In genomic region chr19:49664171-49665070, GRCh38 we compare ENCODE assay signal across 1 cellular context.
TF ChIP-seq lines count a peak whose summit lies in the region.

No MANE protein-coding gene starts in this region.

TF ChIP-seq in H1, 55 proteins besides CTCF, POLR2A, EP300 and RAD21:
- TF ChIP-seq TEAD4 (IDR thresholded peaks at IDR 0.05; ENCODE audit: low read depth, low read length) (no peak), TAF1 (IDR thresholded peaks at IDR 0.05; ENCODE audit: low read depth, low read length) (0 out of 2 replicates have a peak, but pooled peaks have one; percentile 43), ASH2L (IDR thresholded peaks at IDR 0.05; ENCODE audit: low read length) (peak; percentile 36), E2F6 (IDR thresholded peaks at IDR 0.05) (0 out of 2 replicates have a peak, but pooled peaks have one; percentile 6), SP1 (IDR thresholded peaks at IDR 0.05; ENCODE audit: low read depth, low read length) (peak; percentile 46; the same call in 1 of the 2 replicates), SP4 (IDR thresholded peaks at IDR 0.05; ENCODE audit: low read length) (peak; percentile 36; the same call in 1 of the 2 replicates), CREB1 (IDR thresholded peaks at IDR 0.05) (peak; percentile 48; the same call in 1 of the 2 replicates), CHD7 (IDR thresholded peaks at IDR 0.05; ENCODE audit: insufficient replicate concordance, low read length) (no peak), POLR2AphosphoS5 (IDR thresholded peaks at IDR 0.05; ENCODE audit: low read depth, low read length) (peak; percentile 59), KDM4A (IDR thresholded peaks at IDR 0.05; ENCODE audit: low read depth, low read length, severe bottlenecking) (peak; percentile 52), MAX (IDR thresholded peaks at IDR 0.05) (peak; percentile 84), BACH1 (IDR thresholded peaks at IDR 0.05; ENCODE audit: low read length) (no peak)
